In genomic region chr17:69150333-69150732, GRCh38 we compare ENCODE assay signal across 1 cellular context.
TF ChIP-seq lines count a peak whose summit lies in the region.

No MANE protein-coding gene starts in this region.

TF ChIP-seq in K562, 482 proteins besides CTCF, POLR2A, EP300 and RAD21:
- no peak for TF ChIP-seq ZNF518B (CRISPR knock-in tag; IDR thresholded peaks at IDR 0.05)
- no peak for TF ChIP-seq ZNF395 (CRISPR knock-in tag; IDR thresholded peaks at IDR 0.05)
- no peak for TF ChIP-seq DMBX1 (CRISPR knock-in tag; IDR thresholded peaks at IDR 0.05; ENCODE audit: borderline replicate concordance)
- TF ChIP-seq POLR2G (IDR thresholded peaks at IDR 0.05; ENCODE audit: low read depth, low read length) = no peak
- TF ChIP-seq CEBPB (tag; IDR thresholded peaks at IDR 0.05) = peak; percentile 12; the same call in 1 of the 2 replicates
- no peak for TF ChIP-seq CHD2 (IDR thresholded peaks at IDR 0.05; ENCODE audit: low read depth, low read length)
- no peak for TF ChIP-seq CREB5 (CRISPR knock-in tag; IDR thresholded peaks at IDR 0.05)
